ENCODE assay signal across 34 cellular contexts in genomic region chr15:52994290-52994689, GRCh38.
"Had no signal": no experiment of that assay in that cellular context is flagged by ENCODE, and none has a peak within 500 bp of the region (broad histone marks: within the 10 kb centered on the region; RNA-seq: fewer than 3 reads in every experiment).

No MANE protein-coding gene starts in this region.

- DNase-seq: activated effector memory CD4-positive, alpha-beta T cell treated with anti-CD3 and anti-CD28 coated beads, Interleukin-2, amount 50 U/mL, for 16 hours; activated effector memory CD4-positive, alpha-beta T cell treated with Interleukin-2 at 50 U/mL for 16 hours; activated gamma-delta T cell; activated gamma-delta T cell treated with Interleukin-2 at 50 U/mL for 16 hours; activated naive CD4-positive, alpha-beta T cell; activated naive CD4-positive, alpha-beta T cell treated with anti-CD3 and anti-CD28 coated beads for 36 hours; activated naive CD4-positive, alpha-beta T cell treated with anti-CD3 and anti-CD28 coated beads, Interleukin-2, amount 10 ng/mL, durations not matched to agents 7 days and 5 days; activated naive CD4-positive, alpha-beta T cell treated with anti-CD3 and anti-CD28 coated beads, Interleukin-2, amount 50 U/mL, for 16 hours; activated naive CD4-positive, alpha-beta T cell treated with Interleukin-2 at 50 U/mL for 16 hours; activated naive CD8-positive, alpha-beta T cell treated with anti-CD3 and anti-CD28 coated beads for 36 hours; activated naive CD8-positive, alpha-beta T cell treated with anti-CD3 and anti-CD28 coated beads, Interleukin-2, amount 10 ng/mL, durations not matched to agents 7 days and 5 days; activated naive CD8-positive, alpha-beta T cell treated with anti-CD3 and anti-CD28 coated beads, Interleukin-2, amount 50 U/mL, for 24 hours; activated T-cell treated with anti-CD3 and anti-CD28 coated beads, Interleukin-2, amount 50 U/mL, for 1 hour; activated T-cell treated with anti-CD3 and anti-CD28 coated beads, Interleukin-2, amount 50 U/mL, for 24 hours; activated T-cell treated with anti-CD3 and anti-CD28 coated beads, Interleukin-2, amount 50 U/mL, for 4 hours; activated T-cell treated with anti-CD3 and anti-CD28 coated beads, Interleukin-2, amount 50 U/mL, for 48 hours; activated T-cell treated with anti-CD3 and anti-CD28 coated beads, Interleukin-2, amount 50 U/mL, for 72 hours; adrenal gland; amniotic stem cell; amygdala; anterior cingulate cortex; aorta; body of pancreas; brain microvascular endothelial cell; caudate nucleus; central memory CD4-positive, alpha-beta T cell; cerebellar nuclear complex had no signal

- ATAC-seq: activated naive CD4-positive, alpha-beta T cell treated with anti-CD3 and anti-CD28 coated beads, Interleukin-2, amount 50 U/mL, for 72 hours; activated naive CD8-positive, alpha-beta T cell treated with anti-CD3 and anti-CD28 coated beads, Interleukin-2, amount 50 U/mL, for 24 hours; activated T-cell treated with anti-CD3 and anti-CD28 coated beads, Interleukin-2, amount 50 U/mL, for 4 hours; activated T-cell treated with anti-CD3 and anti-CD28 coated beads, Interleukin-2, amount 50 U/mL, for 72 hours; activated T-helper 17 cell treated with anti-CD3 and anti-CD28 coated beads, Interleukin-2, amount 50 U/mL, for 72 hours; body of pancreas had no signal

- H3K4me3 ChIP-seq: adrenal gland, ascending aorta, body of pancreas, breast epithelium, cardiac muscle cell had no signal

- H3K27me3 ChIP-seq: adrenal gland, ascending aorta, body of pancreas, brain microvascular endothelial cell, breast epithelium, cardiac muscle cell had no signal

- FAIRE-seq: astrocyte, bronchial epithelial cell had no signal

- H3K36me3 ChIP-seq: adrenal gland, ascending aorta, brain microvascular endothelial cell, breast epithelium, cardiac muscle cell had no signal

- H3K27ac ChIP-seq: adrenal gland, ascending aorta, body of pancreas, brain microvascular endothelial cell, breast epithelium, cardiac muscle cell had no signal

- H3K4me1 ChIP-seq: adrenal gland, ascending aorta, body of pancreas, breast epithelium had no signal

- H3K9me3 ChIP-seq: adrenal gland, ascending aorta, body of pancreas had no signal
